Comparison of ENCODE assay signal across 1 cellular context in genomic region chr7:141014523-141015395, GRCh38.
TF ChIP-seq lines count a peak whose summit lies in the region.

MRPS33 (minus strand) TSS chr7:141014952; CDS start chr7:141010633, 4,319 bp downstream.

TF ChIP-seq in GM12878, 131 proteins besides CTCF, POLR2A, EP300 and RAD21 (continued from another document):
- TF ChIP-seq MLLT1 (IDR thresholded peaks at IDR 0.05), result peak; percentile 72; the same call in 1 of the 2 replicates
- peak; percentile 23 for TF ChIP-seq SP1 (IDR thresholded peaks at IDR 0.05; ENCODE audit: low read depth, low read length)
- TF ChIP-seq SIN3A (IDR thresholded peaks at IDR 0.05; ENCODE audit: low read depth, low read length), result peak; percentile 52; the same call in 1 of the 2 replicates
